8 cellular contexts compared by ENCODE assay signal in the genomic region with DNA sequence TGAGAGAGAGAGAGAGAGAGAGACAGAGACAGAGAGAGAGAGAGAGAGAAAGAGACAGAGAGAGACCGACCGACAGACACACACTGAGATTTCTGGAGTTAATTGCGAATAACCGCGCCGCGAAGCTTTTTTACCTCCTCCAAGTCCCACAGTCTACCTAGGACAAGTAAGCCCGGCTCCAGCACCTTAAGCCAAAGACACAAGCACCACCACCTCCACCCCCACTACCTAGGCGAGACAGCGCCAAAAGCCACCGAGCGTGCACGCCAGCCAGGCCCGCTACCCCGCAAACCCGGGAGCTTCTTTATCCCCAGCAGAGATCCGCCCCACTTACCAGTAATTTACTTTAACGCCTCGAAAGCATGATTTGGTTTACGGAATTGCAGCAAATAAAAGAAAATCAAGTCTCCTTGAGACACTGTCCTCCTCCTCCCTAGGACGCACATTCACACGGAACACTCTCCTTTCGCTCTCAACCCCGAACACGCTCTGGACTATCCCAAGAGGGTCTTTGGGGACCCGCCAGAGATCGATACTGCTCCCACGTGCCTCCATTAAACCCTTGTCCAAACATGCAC.
DNase-seq lines count a peak whose midpoint lies in the region; ATAC-seq and TF ChIP-seq lines count a peak whose summit lies in the region.

No MANE protein-coding gene starts in this region.

- peaks cover 4% of the 10 kb centered on the region for H3K4me1 ChIP-seq in mesodermal cell (ENCODE audit: control insufficient read depth, insufficient read depth, low read length, poor library complexity, severe bottlenecking)
- H3K4me1 ChIP-seq in thymus (ENCODE audit: control insufficient read depth, insufficient read depth, low read length) = no peaks in the 10 kb centered on the region

- WGBS in mesodermal cell (ENCODE audit: insufficient coverage in 2 of 2), 2 experiments = 0% methylated on average over 3 to 8 of the region's 28 CpGs
- WGBS in thymus = under 1% methylated on average over 28 of the region's 28 CpGs

- peaks cover 15% of the 10 kb centered on the region for H3K36me3 ChIP-seq in mesodermal cell (ENCODE audit: control insufficient read depth, insufficient read depth, low read length)
- no peaks in the 10 kb centered on the region for H3K36me3 ChIP-seq in thymus (ENCODE audit: control insufficient read depth, insufficient read depth)

- H3K9me3 ChIP-seq in mesodermal cell (ENCODE audit: control insufficient read depth, low read length) (no peaks in the 10 kb centered on the region), thymus (ENCODE audit: control insufficient read depth) (no peaks in the 10 kb centered on the region)

- H3K4me3 ChIP-seq in mesodermal cell (ENCODE audit: extremely low read depth, insufficient read depth, low read length, poor library complexity, severe bottlenecking) = peak overlapping the region; percentile 58
- H3K4me3 ChIP-seq in thymus (ENCODE audit: low read length) = peak overlapping the region; percentile 62

- H3K27ac ChIP-seq in mesodermal cell (ENCODE audit: low read depth, low read length, severe bottlenecking) (no peak overlapping the region), thymus (ENCODE audit: low read depth) (no peak overlapping the region)

- DNase-seq in cerebellar cortex (ENCODE audit: low spot score) (peak; percentile 5), NCI-H1417 treated with DMSO at 0.1 percent for 48 hours (lab: John Stamatoyannopoulos, UW) (no peak)

- no peaks in the 10 kb centered on the region for H3K27me3 ChIP-seq in thymus (ENCODE audit: control insufficient read depth, insufficient read depth)

- peak; percentile 21 for ATAC-seq in GM18868 (IDR thresholded peaks at IDR 0.05; ENCODE audit: unreplicated experiment)
- ATAC-seq in SK-N-SH treated with all-trans-retinoic acid at 6 μM for 48 hours = peak; percentile 24
- no peak for ATAC-seq in HG02884 (IDR thresholded peaks at IDR 0.05; ENCODE audit: unreplicated experiment)
- ATAC-seq in GM18519 (IDR thresholded peaks at IDR 0.05; ENCODE audit: low FRiP score, unreplicated experiment) = no peak

TF ChIP-seq in SK-N-SH treated with all-trans-retinoic acid at 6 μM for 48 hours, 23 proteins besides CTCF, POLR2A, EP300 and RAD21:
- TF ChIP-seq, protein P1, sequence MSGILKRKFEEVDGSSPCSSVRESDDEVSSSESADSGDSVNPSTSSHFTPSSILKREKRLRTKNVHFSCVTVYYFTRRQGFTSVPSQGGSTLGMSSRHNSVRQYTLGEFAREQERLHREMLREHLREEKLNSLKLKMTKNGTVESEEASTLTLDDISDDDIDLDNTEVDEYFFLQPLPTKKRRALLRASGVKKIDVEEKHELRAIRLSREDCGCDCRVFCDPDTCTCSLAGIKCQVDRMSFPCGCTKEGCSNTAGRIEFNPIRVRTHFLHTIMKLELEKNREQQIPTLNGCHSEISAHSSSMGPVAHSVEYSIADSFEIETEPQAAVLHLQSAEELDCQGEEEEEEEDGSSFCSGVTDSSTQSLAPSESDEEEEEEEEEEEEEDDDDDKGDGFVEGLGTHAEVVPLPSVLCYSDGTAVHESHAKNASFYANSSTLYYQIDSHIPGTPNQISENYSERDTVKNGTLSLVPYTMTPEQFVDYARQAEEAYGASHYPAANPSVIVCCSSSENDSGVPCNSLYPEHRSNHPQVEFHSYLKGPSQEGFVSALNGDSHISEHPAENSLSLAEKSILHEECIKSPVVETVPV (CRISPR knock-in tag; IDR thresholded peaks at IDR 0.05) = no peak
- TF ChIP-seq ARNTL (CRISPR knock-in tag; IDR thresholded peaks at IDR 0.05; ENCODE audit: borderline replicate concordance, low read depth) = no peak
- TF ChIP-seq ZNF70 (CRISPR knock-in tag; IDR thresholded peaks at IDR 0.05) = no peak
- no peak for TF ChIP-seq TOX (CRISPR knock-in tag; IDR thresholded peaks at IDR 0.05; ENCODE audit: borderline replicate concordance)
- TF ChIP-seq ZFP30 (CRISPR knock-in tag; IDR thresholded peaks at IDR 0.05) = no peak
- no peak for TF ChIP-seq RARB (CRISPR knock-in tag; IDR thresholded peaks at IDR 0.05)
- TF ChIP-seq, protein P2, sequence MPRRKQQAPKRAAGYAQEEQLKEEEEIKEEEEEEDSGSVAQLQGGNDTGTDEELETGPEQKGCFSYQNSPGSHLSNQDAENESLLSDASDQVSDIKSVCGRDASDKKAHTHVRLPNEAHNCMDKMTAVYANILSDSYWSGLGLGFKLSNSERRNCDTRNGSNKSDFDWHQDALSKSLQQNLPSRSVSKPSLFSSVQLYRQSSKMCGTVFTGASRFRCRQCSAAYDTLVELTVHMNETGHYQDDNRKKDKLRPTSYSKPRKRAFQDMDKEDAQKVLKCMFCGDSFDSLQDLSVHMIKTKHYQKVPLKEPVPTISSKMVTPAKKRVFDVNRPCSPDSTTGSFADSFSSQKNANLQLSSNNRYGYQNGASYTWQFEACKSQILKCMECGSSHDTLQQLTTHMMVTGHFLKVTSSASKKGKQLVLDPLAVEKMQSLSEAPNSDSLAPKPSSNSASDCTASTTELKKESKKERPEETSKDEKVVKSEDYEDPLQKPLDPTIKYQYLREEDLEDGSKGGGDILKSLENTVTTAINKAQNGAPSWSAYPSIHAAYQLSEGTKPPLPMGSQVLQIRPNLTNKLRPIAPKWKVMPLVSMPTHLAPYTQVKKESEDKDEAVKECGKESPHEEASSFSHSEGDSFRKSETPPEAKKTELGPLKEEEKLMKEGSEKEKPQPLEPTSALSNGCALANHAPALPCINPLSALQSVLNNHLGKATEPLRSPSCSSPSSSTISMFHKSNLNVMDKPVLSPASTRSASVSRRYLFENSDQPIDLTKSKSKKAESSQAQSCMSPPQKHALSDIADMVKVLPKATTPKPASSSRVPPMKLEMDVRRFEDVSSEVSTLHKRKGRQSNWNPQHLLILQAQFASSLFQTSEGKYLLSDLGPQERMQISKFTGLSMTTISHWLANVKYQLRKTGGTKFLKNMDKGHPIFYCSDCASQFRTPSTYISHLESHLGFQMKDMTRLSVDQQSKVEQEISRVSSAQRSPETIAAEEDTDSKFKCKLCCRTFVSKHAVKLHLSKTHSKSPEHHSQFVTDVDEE (CRISPR knock-in tag; IDR thresholded peaks at IDR 0.05) = no peak
- TF ChIP-seq ISL1 (CRISPR knock-in tag; IDR thresholded peaks at IDR 0.05) = no peak
- no peak for TF ChIP-seq OSR1 (CRISPR knock-in tag; IDR thresholded peaks at IDR 0.05)
- TF ChIP-seq, protein P3, sequence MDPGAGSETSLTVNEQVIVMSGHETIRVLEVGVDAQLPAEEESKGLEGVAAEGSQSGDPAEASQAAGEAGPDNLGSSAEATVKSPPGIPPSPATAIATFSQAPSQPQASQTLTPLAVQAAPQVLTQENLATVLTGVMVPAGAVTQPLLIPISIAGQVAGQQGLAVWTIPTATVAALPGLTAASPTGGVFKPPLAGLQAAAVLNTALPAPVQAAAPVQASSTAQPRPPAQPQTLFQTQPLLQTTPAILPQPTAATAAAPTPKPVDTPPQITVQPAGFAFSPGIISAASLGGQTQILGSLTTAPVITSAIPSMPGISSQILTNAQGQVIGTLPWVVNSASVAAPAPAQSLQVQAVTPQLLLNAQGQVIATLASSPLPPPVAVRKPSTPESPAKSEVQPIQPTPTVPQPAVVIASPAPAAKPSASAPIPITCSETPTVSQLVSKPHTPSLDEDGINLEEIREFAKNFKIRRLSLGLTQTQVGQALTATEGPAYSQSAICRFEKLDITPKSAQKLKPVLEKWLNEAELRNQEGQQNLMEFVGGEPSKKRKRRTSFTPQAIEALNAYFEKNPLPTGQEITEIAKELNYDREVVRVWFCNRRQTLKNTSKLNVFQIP (CRISPR knock-in tag; IDR thresholded peaks at IDR 0.05; ENCODE audit: borderline replicate concordance, low read depth) = no peak
- no peak for TF ChIP-seq BACH2 (CRISPR knock-in tag; IDR thresholded peaks at IDR 0.05; ENCODE audit: borderline replicate concordance)
- no peak for TF ChIP-seq SNAI2 (CRISPR knock-in tag; IDR thresholded peaks at IDR 0.05)
- TF ChIP-seq PPARA (CRISPR knock-in tag; IDR thresholded peaks at IDR 0.05; ENCODE audit: borderline replicate concordance) = no peak

Comparison
In these comparisons a context has a peak if more than half of its experiments do, and no peak if none do; other contexts are left out.
1. ATAC-seq: peak in GM18868 (single experiment) and SK-N-SH treated with all-trans-retinoic acid at 6 μM for 48 hours (single experiment); none in HG02884 (single experiment) and GM18519 (single experiment).